Comparison of ENCODE assay signal across 2 cellular contexts in genomic region chr11:46426233-46426991, GRCh38.
TF ChIP-seq lines count a peak whose summit lies in the region.

No MANE protein-coding gene starts in this region.

TF ChIP-seq in SK-N-SH, 30 proteins besides CTCF, POLR2A, EP300 and RAD21:
- no peak for TF ChIP-seq TAF1 (IDR thresholded peaks at IDR 0.05; ENCODE audit: borderline replicate concordance, low read depth, low read length)
- TF ChIP-seq JUND (IDR thresholded peaks at IDR 0.05): no peak
- TF ChIP-seq MXI1 (IDR thresholded peaks at IDR 0.05; ENCODE audit: low read depth, low read length): peak; percentile 21; the same call in 1 of the 2 replicates
- TF ChIP-seq CHD2 (IDR thresholded peaks at IDR 0.05; ENCODE audit: low read length, partially characterized antibody): no peak

TF ChIP-seq in H1, 55 proteins besides CTCF, POLR2A, EP300 and RAD21:
- TF ChIP-seq RBBP5 (IDR thresholded peaks at IDR 0.05; ENCODE audit: borderline replicate concordance, low read depth, low read length) (no peak), ATF3 (IDR thresholded peaks at IDR 0.05; ENCODE audit: insufficient read depth, low read depth, low read length) (no peak), MAFK (IDR thresholded peaks at IDR 0.05; ENCODE audit: low read depth, low read length) (no peak), EGR1 (IDR thresholded peaks at IDR 0.05; ENCODE audit: borderline replicate concordance, low read depth, low read length) (no peak), CHD2 (IDR thresholded peaks at IDR 0.05; ENCODE audit: low read length) (no peak), MAX (IDR thresholded peaks at IDR 0.05) (no peak), CHD7 (IDR thresholded peaks at IDR 0.05; ENCODE audit: insufficient replicate concordance, low read length) (no peak), SRF (IDR thresholded peaks at IDR 0.05; ENCODE audit: low read depth, low read length) (no peak), GTF2F1 (IDR thresholded peaks at IDR 0.05; ENCODE audit: borderline replicate concordance, low read depth, low read length) (no peak), CBX5 (IDR thresholded peaks at IDR 0.05; ENCODE audit: low read depth, low read length) (no peak), USF2 (IDR thresholded peaks at IDR 0.05; ENCODE audit: low read length) (no peak), CBX8 (IDR thresholded peaks at IDR 0.05; ENCODE audit: borderline replicate concordance, low read depth, low read length) (no peak), JUND (IDR thresholded peaks at IDR 0.05; ENCODE audit: low read length) (no peak), PHF8 (conservative IDR thresholded peaks at IDR 0.05; ENCODE audit: low read depth, low read length) (no peak), YY1 (IDR thresholded peaks at IDR 0.05; ENCODE audit: low read depth, low read length) (no peak), SIRT6 (IDR thresholded peaks at IDR 0.05; ENCODE audit: low read length) (no peak), BRCA1 (IDR thresholded peaks at IDR 0.05; ENCODE audit: low read depth, low read length) (no peak), KDM5A (IDR thresholded peaks at IDR 0.05; ENCODE audit: low read length) (no peak), KDM1A (IDR thresholded peaks at IDR 0.05; ENCODE audit: borderline replicate concordance, low read length) (no peak)
